8 cellular contexts compared by ENCODE assay signal in the genomic region with DNA sequence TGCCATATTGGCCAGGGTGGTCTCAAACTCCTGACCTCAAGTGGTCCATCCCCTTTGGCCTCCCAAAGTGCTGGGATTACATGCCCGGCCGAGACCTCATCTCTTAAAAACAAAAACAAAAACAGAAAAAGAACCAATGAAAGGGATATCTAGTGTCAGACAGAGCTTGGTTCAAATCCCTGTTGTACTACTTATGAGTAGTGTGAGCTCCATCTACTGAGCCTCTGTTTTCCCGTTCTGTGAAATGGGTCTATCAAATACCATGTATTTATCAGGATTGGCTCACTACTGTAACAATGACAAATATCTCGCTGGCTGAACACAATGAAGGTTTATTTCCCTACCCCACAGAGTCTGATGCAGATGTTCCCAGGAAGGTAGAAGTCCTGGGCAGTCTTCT. TPM values are rescaled to one million over a fixed set of nuclear protein-coding genes. Genes with fewer than 3 reads are reported as not detected.
"Had no signal": no experiment of that assay in that cellular context is flagged by ENCODE, and none has a peak within 500 bp of the region (broad histone marks: within the 10 kb centered on the region; RNA-seq: fewer than 3 reads in every experiment).

No MANE protein-coding gene starts in this region.

- FAIRE-seq: H54 had no signal

- H3K9me3 Mint-ChIP-seq: H9 had no signal

- H3K4me2 ChIP-seq: KMS-11 had no signal

- H2AFZ ChIP-seq: GM23248 had no signal

- H3K27ac ChIP-seq: GM23248, HL-60, KMS-11 had no signal

- DNase-seq: GOT3, H9 had no signal

- H3K4me3 ChIP-seq: GM23248 had no signal

- H3K27ac Mint-ChIP-seq: H9 had no signal

- H3K9ac ChIP-seq: GM23248, KMS-11 had no signal

- H3K4me3 Mint-ChIP-seq: H9 had no signal

RNA-seq across cellular contexts. Expression of gene HNF1A, which starts 36.9 kb away (rescaled TPM):
- total RNA-seq: GM23248, H9, HT1080 had no signal
- polyA plus RNA-seq: GM23248, IMR-90 had no signal
